Comparison of ENCODE assay signal across 1 cellular context in genomic region chr6:117483004-117483644, GRCh38.
TF ChIP-seq lines count a peak whose summit lies in the region.

No MANE protein-coding gene starts in this region.

TF ChIP-seq in GM12878, 131 proteins besides CTCF, POLR2A, EP300 and RAD21:
- TF ChIP-seq SIX5 (IDR thresholded peaks at IDR 0.05; ENCODE audit: low read depth, low read length, severe bottlenecking) (no peak), ETV6 (conservative IDR thresholded peaks at IDR 0.05 in 1 of 2, IDR thresholded peaks at IDR 0.05 in 1 of 2; ENCODE audit: borderline replicate concordance in 1 of 2, low read depth in 1 of 2) (0 out of 4 replicates have a peak, but pooled peaks of 1 of the 2 experiments have one; percentile 23), TAF1 (IDR thresholded peaks at IDR 0.05; ENCODE audit: borderline replicate concordance, low read depth, low read length) (no peak; the same call in 1 of the 2 replicates), POU2F2 (IDR thresholded peaks at IDR 0.05; ENCODE audit: borderline replicate concordance, low read depth, low read length) (no peak), DPF2 (IDR thresholded peaks at IDR 0.05) (no peak), MTA3 (IDR thresholded peaks at IDR 0.05; ENCODE audit: borderline replicate concordance, low read length) (no peak), NKRF (conservative IDR thresholded peaks at IDR 0.05) (peak; percentile 28; the same call in 1 of the 2 replicates), YY1 (IDR thresholded peaks at IDR 0.05; ENCODE audit: low read depth, low read length) (no peak), SRF (IDR thresholded peaks at IDR 0.05; ENCODE audit: low read depth in 2 of 2, low read length in 2 of 2) (0 out of 4 replicates have a peak, but pooled peaks of 1 of the 2 experiments have one; percentile 1), KAT2A (conservative IDR thresholded peaks at IDR 0.05; ENCODE audit: control insufficient read depth, low read depth, low read length) (no peak), MXI1 (IDR thresholded peaks at IDR 0.05; ENCODE audit: low read depth, low read length) (peak; percentile 14; the same call in 1 of the 2 replicates), ZBTB11 (CRISPR knock-in tag; IDR thresholded peaks at IDR 0.05) (no peak), CREB1 (IDR thresholded peaks at IDR 0.05; ENCODE audit: low read depth) (no peak), SIN3A (IDR thresholded peaks at IDR 0.05; ENCODE audit: low read depth, low read length) (0 out of 2 replicates have a peak, but pooled peaks have one; percentile 36), TBL1XR1 (IDR thresholded peaks at IDR 0.05; ENCODE audit: low read depth, low read length) (0 out of 2 replicates have a peak, but pooled peaks have one; percentile 23), BHLHE40 (IDR thresholded peaks at IDR 0.05; ENCODE audit: borderline replicate concordance in 1 of 2, low read depth in 2 of 2, low read length in 1 of 2) (peak; percentile 13 to 82; a peak in 2 of 4 replicates), MLLT1 (IDR thresholded peaks at IDR 0.05) (peak; percentile 77; the same call in 1 of the 2 replicates), REST (IDR thresholded peaks at IDR 0.05; ENCODE audit: low read depth, low read length) (no peak), EED (IDR thresholded peaks at IDR 0.05; ENCODE audit: low read depth) (peak; percentile 38; the same call in 1 of the 2 replicates), NR2C1 (IDR thresholded peaks at IDR 0.05) (no peak)
